In the genomic region with DNA sequence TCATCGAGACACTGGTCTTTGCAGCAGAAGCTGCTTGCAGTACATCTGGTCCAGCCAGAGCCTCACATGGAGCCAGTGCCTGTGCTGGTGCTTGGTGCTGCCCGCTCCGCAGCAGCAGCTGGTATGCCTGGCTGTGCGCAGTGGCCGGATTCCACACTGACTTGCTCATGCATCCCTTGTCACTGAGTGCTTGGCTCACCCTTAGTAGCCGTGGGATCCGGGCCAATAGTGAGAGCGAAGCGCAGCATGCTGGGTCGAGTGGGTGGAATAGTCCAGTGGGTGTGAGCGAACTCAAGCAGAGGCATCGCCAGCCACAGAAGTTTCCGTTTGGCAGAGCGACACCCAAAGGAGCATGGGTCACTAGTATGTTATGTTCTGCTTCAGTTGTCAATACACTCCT, we compare ENCODE assay signal across 1 cellular context.
TF ChIP-seq lines count a peak whose summit lies in the region.

No MANE protein-coding gene starts in this region.

TF ChIP-seq in HepG2, 621 proteins besides CTCF, POLR2A, EP300 and RAD21:
- TF ChIP-seq NRL (CRISPR knock-in tag; IDR thresholded peaks at IDR 0.05; ENCODE audit: borderline replicate concordance): peak; percentile 46; the same call in 1 of the 2 replicates
- 0 out of 2 replicates have a peak, but pooled peaks have one; percentile 33 for TF ChIP-seq ZNF552 (CRISPR knock-in tag; IDR thresholded peaks at IDR 0.05; ENCODE audit: borderline replicate concordance)
- TF ChIP-seq NFIB (CRISPR knock-in tag; IDR thresholded peaks at IDR 0.05; ENCODE audit: borderline replicate concordance): no peak
- no peak for TF ChIP-seq TAF1 (CRISPR knock-in tag; IDR thresholded peaks at IDR 0.05)
- peak; percentile 46; the same call in 1 of the 2 replicates for TF ChIP-seq ZNF891 (CRISPR knock-in tag; IDR thresholded peaks at IDR 0.05)
- no peak for TF ChIP-seq YEATS2 (CRISPR knock-in tag; IDR thresholded peaks at IDR 0.05; ENCODE audit: borderline replicate concordance)
- TF ChIP-seq HNRNPUL1 (IDR thresholded peaks at IDR 0.05; ENCODE audit: low read depth, low read length): no peak
- no peak for TF ChIP-seq BRD4 (CRISPR knock-in tag; IDR thresholded peaks at IDR 0.05)
- TF ChIP-seq ZNF768 (CRISPR knock-in tag; IDR thresholded peaks at IDR 0.05): peak; percentile 15; the same call in 1 of the 2 replicates
- TF ChIP-seq RERE (CRISPR knock-in tag; IDR thresholded peaks at IDR 0.05; ENCODE audit: low read depth): no peak
- TF ChIP-seq, protein P1, sequence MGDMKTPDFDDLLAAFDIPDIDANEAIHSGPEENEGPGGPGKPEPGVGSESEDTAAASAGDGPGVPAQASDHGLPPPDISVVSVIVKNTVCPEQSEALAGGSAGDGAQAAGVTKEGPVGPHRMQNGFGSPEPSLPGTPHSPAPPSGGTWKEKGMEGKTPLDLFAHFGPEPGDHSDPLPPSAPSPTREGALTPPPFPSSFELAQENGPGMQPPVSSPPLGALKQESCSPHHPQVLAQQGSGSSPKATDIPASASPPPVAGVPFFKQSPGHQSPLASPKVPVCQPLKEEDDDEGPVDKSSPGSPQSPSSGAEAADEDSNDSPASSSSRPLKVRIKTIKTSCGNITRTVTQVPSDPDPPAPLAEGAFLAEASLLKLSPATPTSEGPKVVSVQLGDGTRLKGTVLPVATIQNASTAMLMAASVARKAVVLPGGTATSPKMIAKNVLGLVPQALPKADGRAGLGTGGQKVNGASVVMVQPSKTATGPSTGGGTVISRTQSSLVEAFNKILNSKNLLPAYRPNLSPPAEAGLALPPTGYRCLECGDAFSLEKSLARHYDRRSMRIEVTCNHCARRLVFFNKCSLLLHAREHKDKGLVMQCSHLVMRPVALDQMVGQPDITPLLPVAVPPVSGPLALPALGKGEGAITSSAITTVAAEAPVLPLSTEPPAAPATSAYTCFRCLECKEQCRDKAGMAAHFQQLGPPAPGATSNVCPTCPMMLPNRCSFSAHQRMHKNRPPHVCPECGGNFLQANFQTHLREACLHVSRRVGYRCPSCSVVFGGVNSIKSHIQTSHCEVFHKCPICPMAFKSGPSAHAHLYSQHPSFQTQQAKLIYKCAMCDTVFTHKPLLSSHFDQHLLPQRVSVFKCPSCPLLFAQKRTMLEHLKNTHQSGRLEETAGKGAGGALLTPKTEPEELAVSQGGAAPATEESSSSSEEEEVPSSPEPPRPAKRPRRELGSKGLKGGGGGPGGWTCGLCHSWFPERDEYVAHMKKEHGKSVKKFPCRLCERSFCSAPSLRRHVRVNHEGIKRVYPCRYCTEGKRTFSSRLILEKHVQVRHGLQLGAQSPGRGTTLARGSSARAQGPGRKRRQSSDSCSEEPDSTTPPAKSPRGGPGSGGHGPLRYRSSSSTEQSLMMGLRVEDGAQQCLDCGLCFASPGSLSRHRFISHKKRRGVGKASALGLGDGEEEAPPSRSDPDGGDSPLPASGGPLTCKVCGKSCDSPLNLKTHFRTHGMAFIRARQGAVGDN (CRISPR knock-in tag; IDR thresholded peaks at IDR 0.05): no peak
- TF ChIP-seq ATAD3A (CRISPR knock-in tag; IDR thresholded peaks at IDR 0.05): no peak
- TF ChIP-seq CEBPB (IDR thresholded peaks at IDR 0.05; ENCODE audit: borderline replicate concordance, low read depth, low read length): no peak
- no peak for TF ChIP-seq KDM6A (CRISPR knock-in tag; IDR thresholded peaks at IDR 0.05; ENCODE audit: low read depth)
TF ChIP-seq in HepG2: peak in this region for 4.
